In genomic region chr3:129428382-129429079, GRCh38 we compare ENCODE assay signal across 9 cellular contexts. TPM values are rescaled to one million over a fixed set of nuclear protein-coding genes. Genes with fewer than 3 reads are reported as not detected.
A peak's percentile ranks its signal among the peaks of the same experiment; 100 is the strongest.
DNase-seq lines count a peak whose midpoint lies in the region; ATAC-seq and FAIRE-seq lines count a peak whose summit lies in the region.
"Had no signal": no experiment of that assay in that cellular context is flagged by ENCODE, and none has a peak within 500 bp of the region (broad histone marks: within the 10 kb centered on the region; RNA-seq: fewer than 3 reads in every experiment).

TSS of gene EFCAB12 (minus strand) at chr3:129428636. CDS start at chr3:129428488, 148 bp downstream.

- peak; percentile 94 for DNase-seq in AG08396 (ENCODE audit: low spot score)
- DNase-seq in NCI-H69 (lab: John Stamatoyannopoulos, UW), result peak; percentile 93
- peak; percentile 92 for DNase-seq in activated CD8-positive, alpha-beta memory T cell treated with anti-CD3 and anti-CD28 coated beads, Interleukin-2, amount 50 U/mL, for 48 hours
- peak; percentile 65 for DNase-seq in stimulated activated CD8-positive, alpha-beta memory T cell treated with anti-CD3 and anti-CD28 coated beads, Interleukin-12 subunit alpha, Interleukin-12 subunit beta, amount 100 ng/mL, for 24 hours (ENCODE audit: extremely low read depth)

- FAIRE-seq in endometrium (lab: Jason Lieb, UNC), result peak; percentile 76

- peak within 1 kb of the TSS; percentile 40 for H3K4me3 ChIP-seq in mesodermal cell (ENCODE audit: extremely low read depth, insufficient read depth, low read length, poor library complexity, severe bottlenecking)
- H3K4me3 ChIP-seq: HAP-1 had no signal

- peak within 1 kb of the TSS; percentile 62 for H3K27ac ChIP-seq in mesodermal cell (ENCODE audit: low read depth, low read length, severe bottlenecking)

- peaks cover 44% of the 10 kb centered on the region for H3K36me3 ChIP-seq in mesodermal cell (ENCODE audit: control insufficient read depth, insufficient read depth, low read length)

- peak; percentile 95 for ATAC-seq in GM19023 (IDR thresholded peaks at IDR 0.05; ENCODE audit: unreplicated experiment)
- ATAC-seq in HG03342 (IDR thresholded peaks at IDR 0.05; ENCODE audit: unreplicated experiment), result peak; percentile 89

- H3K9me3 ChIP-seq in mesodermal cell (ENCODE audit: control insufficient read depth, low read length), result no peaks in the 10 kb centered on the region
- H3K9me3 ChIP-seq: HAP-1 had no signal

- peaks cover 15% of the 10 kb centered on the region for H3K4me1 ChIP-seq in mesodermal cell (ENCODE audit: control insufficient read depth, insufficient read depth, low read length, poor library complexity, severe bottlenecking)

- WGBS in mesodermal cell (ENCODE audit: insufficient coverage in 2 of 2), 2 experiments, result 2 to 3% methylated on average over 30 to 37 of the region's 42 CpGs

RNA-seq across cellular contexts. Expression of gene EFCAB12, which starts in this region (rescaled TPM):
- polyA plus RNA-seq in mesodermal cell (2013, experiment 1 of 2), result 0.41 TPM
- 0.51 TPM for polyA plus RNA-seq in mesodermal cell (2013, experiment 2 of 2)

Comparison
In these comparisons a context has a peak if more than half of its experiments do, and no peak if none do; other contexts are left out.
1. Peak in every context shown above with its lines: DNase-seq, ATAC-seq, H3K4me3 ChIP-seq and H3K27ac ChIP-seq.